In genomic region chr18:23793985-23794867, GRCh38 we compare ENCODE assay signal across 21 cellular contexts.
"Had no signal": no experiment of that assay in that cellular context is flagged by ENCODE, and none has a peak within 500 bp of the region (broad histone marks: within the 10 kb centered on the region; RNA-seq: fewer than 3 reads in every experiment).

No MANE protein-coding gene starts in this region.

- H3K36me3 Mint-ChIP-seq: activated naive CD4-positive, alpha-beta T cell treated with anti-CD3 and anti-CD28 coated beads, Interleukin-2, amount 50 U/mL, for 72 hours; brain; naive thymus-derived CD4-positive, alpha-beta T cell had no signal

- H3K27ac Mint-ChIP-seq: activated B cell treated with CpG ODN at 0.5 μM for 24 hours; activated CD4-positive, alpha-beta memory T cell treated with anti-CD3 and anti-CD28 coated beads, Interleukin-2, amount 10 ng/mL, durations not matched to agents 7 days and 5 days; activated naive CD4-positive, alpha-beta T cell treated with anti-CD3 and anti-CD28 coated beads, Interleukin-2, amount 50 U/mL, for 72 hours; brain; naive thymus-derived CD4-positive, alpha-beta T cell had no signal

- ATAC-seq: activated naive CD4-positive, alpha-beta T cell treated with anti-CD3 and anti-CD28 coated beads, Interleukin-2, amount 50 U/mL, for 72 hours; foreskin keratinocyte; left lobe of liver; naive thymus-derived CD4-positive, alpha-beta T cell; stimulated activated naive CD8-positive, alpha-beta T cell treated with anti-CD3 and anti-CD28 coated beads, Interleukin-15, Interleukin-2, amounts not matched to agents 100 U/mL and 50 U/mL, for 24 hours had no signal

- H3K4me3 Mint-ChIP-seq: activated B cell treated with CpG ODN at 0.5 μM for 24 hours; activated CD4-positive, alpha-beta memory T cell treated with anti-CD3 and anti-CD28 coated beads, Interleukin-2, amount 10 ng/mL, durations not matched to agents 7 days and 5 days; brain; naive thymus-derived CD4-positive, alpha-beta T cell had no signal

- H3K4me3 ChIP-seq: lower lobe of right lung, ovary, prostate gland had no signal

- H3K9me3 Mint-ChIP-seq: activated CD4-positive, alpha-beta memory T cell treated with anti-CD3 and anti-CD28 coated beads, Interleukin-2, amount 10 ng/mL, durations not matched to agents 7 days and 5 days had no signal

- H3K27ac ChIP-seq: foreskin keratinocyte, lower lobe of right lung, neutrophil, ovary, prostate gland had no signal

- H3K9me3 ChIP-seq: lower lobe of right lung, neutrophil, ovary, prostate gland had no signal

- H3K4me1 Mint-ChIP-seq: activated B cell treated with CpG ODN at 0.5 μM for 24 hours, brain had no signal

- H3K4me1 ChIP-seq: foreskin keratinocyte, lower lobe of right lung, prostate gland had no signal

- H3K36me3 ChIP-seq: lower lobe of right lung, neutrophil, ovary, prostate gland had no signal

- DNase-seq: activated B cell treated with CpG ODN at 0.5 μM for 24 hours; activated CD4-positive, alpha-beta memory T cell treated with anti-CD3 and anti-CD28 coated beads, Interleukin-2, amount 10 ng/mL, durations not matched to agents 7 days and 5 days; activated CD4-positive, alpha-beta T cell treated with anti-CD3 and anti-CD28 coated beads for 4 hours; activated gamma-delta T cell; aorta; dermis blood vessel endothelial cell; effector CD8-positive, alpha-beta T cell; foreskin keratinocyte; kidney; lower lobe of right lung; naive thymus-derived CD4-positive, alpha-beta T cell; ovary; right cardiac atrium; stimulated activated CD4-positive, alpha-beta T cell treated with anti-CD3 and anti-CD28 coated beads, Interleukin-12 subunit alpha, Interleukin-12 subunit beta, amount 100 ng/mL, for 4 hours; stimulated activated CD4-positive, alpha-beta T cell treated with anti-CD3 and anti-CD28 coated beads, Interleukin-4, amount 100 ng/mL, for 4 hours; stimulated activated naive CD8-positive, alpha-beta T cell treated with anti-CD3 and anti-CD28 coated beads, Interleukin-15, Interleukin-2, amounts not matched to agents 100 U/mL and 50 U/mL, for 24 hours had no signal

- H3K27me3 ChIP-seq: foreskin keratinocyte, neutrophil, ovary had no signal
